1 cellular context compared by ENCODE assay signal in the genomic region with DNA sequence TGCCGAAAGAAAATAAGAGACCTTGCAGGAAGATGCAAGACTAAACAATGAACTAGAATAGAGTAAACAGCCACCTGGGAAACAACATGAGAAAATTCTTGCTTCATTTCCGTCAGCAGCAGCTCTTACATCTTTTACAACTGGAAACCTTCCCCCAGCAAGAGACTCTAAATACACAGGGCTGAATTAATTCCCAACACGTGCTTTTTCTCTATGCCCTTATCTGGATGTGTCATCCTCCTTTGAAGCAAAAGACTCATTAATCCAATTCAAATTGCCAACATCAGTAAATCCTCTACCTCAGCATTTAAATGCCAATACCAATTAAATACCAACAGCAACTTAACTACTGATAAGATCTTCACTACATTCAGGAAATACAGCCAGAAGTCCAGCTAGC.
TF ChIP-seq lines count a peak whose summit lies in the region.

No MANE protein-coding gene starts in this region.

TF ChIP-seq in SK-N-SH treated with all-trans-retinoic acid at 6 μM for 48 hours, 23 proteins besides CTCF, POLR2A, EP300 and RAD21 (continued from another document):
- TF ChIP-seq, protein P1, sequence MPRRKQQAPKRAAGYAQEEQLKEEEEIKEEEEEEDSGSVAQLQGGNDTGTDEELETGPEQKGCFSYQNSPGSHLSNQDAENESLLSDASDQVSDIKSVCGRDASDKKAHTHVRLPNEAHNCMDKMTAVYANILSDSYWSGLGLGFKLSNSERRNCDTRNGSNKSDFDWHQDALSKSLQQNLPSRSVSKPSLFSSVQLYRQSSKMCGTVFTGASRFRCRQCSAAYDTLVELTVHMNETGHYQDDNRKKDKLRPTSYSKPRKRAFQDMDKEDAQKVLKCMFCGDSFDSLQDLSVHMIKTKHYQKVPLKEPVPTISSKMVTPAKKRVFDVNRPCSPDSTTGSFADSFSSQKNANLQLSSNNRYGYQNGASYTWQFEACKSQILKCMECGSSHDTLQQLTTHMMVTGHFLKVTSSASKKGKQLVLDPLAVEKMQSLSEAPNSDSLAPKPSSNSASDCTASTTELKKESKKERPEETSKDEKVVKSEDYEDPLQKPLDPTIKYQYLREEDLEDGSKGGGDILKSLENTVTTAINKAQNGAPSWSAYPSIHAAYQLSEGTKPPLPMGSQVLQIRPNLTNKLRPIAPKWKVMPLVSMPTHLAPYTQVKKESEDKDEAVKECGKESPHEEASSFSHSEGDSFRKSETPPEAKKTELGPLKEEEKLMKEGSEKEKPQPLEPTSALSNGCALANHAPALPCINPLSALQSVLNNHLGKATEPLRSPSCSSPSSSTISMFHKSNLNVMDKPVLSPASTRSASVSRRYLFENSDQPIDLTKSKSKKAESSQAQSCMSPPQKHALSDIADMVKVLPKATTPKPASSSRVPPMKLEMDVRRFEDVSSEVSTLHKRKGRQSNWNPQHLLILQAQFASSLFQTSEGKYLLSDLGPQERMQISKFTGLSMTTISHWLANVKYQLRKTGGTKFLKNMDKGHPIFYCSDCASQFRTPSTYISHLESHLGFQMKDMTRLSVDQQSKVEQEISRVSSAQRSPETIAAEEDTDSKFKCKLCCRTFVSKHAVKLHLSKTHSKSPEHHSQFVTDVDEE (CRISPR knock-in tag; IDR thresholded peaks at IDR 0.05), result no peak
- no peak for TF ChIP-seq RARB (CRISPR knock-in tag; IDR thresholded peaks at IDR 0.05)
- no peak for TF ChIP-seq ISL1 (CRISPR knock-in tag; IDR thresholded peaks at IDR 0.05)
- TF ChIP-seq CSDC2 (CRISPR knock-in tag; IDR thresholded peaks at IDR 0.05), result no peak
- no peak for TF ChIP-seq ZC3H10 (CRISPR knock-in tag; IDR thresholded peaks at IDR 0.05)
- no peak for TF ChIP-seq ZNF70 (CRISPR knock-in tag; IDR thresholded peaks at IDR 0.05)
- TF ChIP-seq BACH2 (CRISPR knock-in tag; IDR thresholded peaks at IDR 0.05; ENCODE audit: borderline replicate concordance), result no peak
